ENCODE assay signal across 13 cellular contexts in genomic region chr21:33399821-33400220, GRCh38.
"Had no signal": no experiment of that assay in that cellular context is flagged by ENCODE, and none has a peak within 500 bp of the region (broad histone marks: within the 10 kb centered on the region; RNA-seq: fewer than 3 reads in every experiment).

No MANE protein-coding gene starts in this region.

- H3K27me3 ChIP-seq: ascending aorta, foreskin keratinocyte, right atrium auricular region, transverse colon had no signal

- DNase-seq: activated CD4-positive, alpha-beta T cell treated with anti-CD3 and anti-CD28 coated beads, Interleukin-2, amount 50 U/mL, for 4 hours; activated CD8-positive, alpha-beta memory T cell treated with anti-CD3 and anti-CD28 coated beads, Interleukin-2, amount 10 ng/mL, durations not matched to agents 7 days and 5 days; activated effector memory CD4-positive, alpha-beta T cell treated with anti-CD3 and anti-CD28 coated beads, Interleukin-2, amount 50 U/mL, for 16 hours; activated T-cell treated with anti-CD3 and anti-CD28 coated beads, Interleukin-2, amount 50 U/mL, for 24 hours; foreskin keratinocyte; left ventricle myocardium superior; small intestine; transverse colon had no signal

- H3K9me3 ChIP-seq: ascending aorta, right atrium auricular region, transverse colon had no signal

- H3K36me3 ChIP-seq: ascending aorta, right atrium auricular region, transverse colon had no signal

- FAIRE-seq: colon, endothelial cell of umbilical vein, keratinocyte, small intestine had no signal

- H3K9me3 Mint-ChIP-seq: activated T-cell treated with anti-CD3 and anti-CD28 coated beads, Interleukin-2, amount 50 U/mL, for 24 hours had no signal

- ATAC-seq: activated CD8-positive, alpha-beta memory T cell treated with anti-CD3 and anti-CD28 coated beads, Interleukin-2, amount 10 ng/mL, durations not matched to agents 7 days and 5 days; foreskin keratinocyte; left ventricle myocardium superior had no signal

- H3K4me3 Mint-ChIP-seq: activated CD8-positive, alpha-beta memory T cell treated with anti-CD3 and anti-CD28 coated beads, Interleukin-2, amount 10 ng/mL, durations not matched to agents 7 days and 5 days; activated T-cell treated with anti-CD3 and anti-CD28 coated beads, Interleukin-2, amount 50 U/mL, for 24 hours had no signal

- H3K4me3 ChIP-seq: ascending aorta, right atrium auricular region, transverse colon had no signal

- H3K27ac ChIP-seq: foreskin keratinocyte, right atrium auricular region, transverse colon had no signal

- H3K27ac Mint-ChIP-seq: activated CD8-positive, alpha-beta memory T cell treated with anti-CD3 and anti-CD28 coated beads, Interleukin-2, amount 10 ng/mL, durations not matched to agents 7 days and 5 days; activated T-cell treated with anti-CD3 and anti-CD28 coated beads, Interleukin-2, amount 50 U/mL, for 24 hours had no signal
